In genomic region chr3:189186093-189186492, GRCh38 we compare ENCODE assay signal across 17 cellular contexts. TPM values are rescaled to one million over a fixed set of nuclear protein-coding genes. Genes with fewer than 3 reads are reported as not detected.
DNase-seq lines count a peak whose midpoint lies in the region; ATAC-seq and TF ChIP-seq lines count a peak whose summit lies in the region.
"Had no signal": no experiment of that assay in that cellular context is flagged by ENCODE, and none has a peak within 500 bp of the region (broad histone marks: within the 10 kb centered on the region; RNA-seq: fewer than 3 reads in every experiment).

No MANE protein-coding gene starts in this region.

- H4K5ac ChIP-seq in H9 (ENCODE audit: insufficient read length, low read depth, low read length): no peak overlapping the region

- H2BK5ac ChIP-seq in H9 (ENCODE audit: insufficient read length, low read length): no peak overlapping the region

- H3K18ac ChIP-seq in H9 (ENCODE audit: insufficient read length, low read depth, low read length): no peak overlapping the region

- WGBS in H9 (ENCODE audit: extremely low coverage, insufficient read length, low lambda C conversion rate): no CpG with 5 or more reads among the region's 3 CpGs

- POLR2A ChIA-PET in activated CD8-positive, alpha-beta T cell treated with anti-CD3 and anti-CD28 coated beads for 36 hours (lab: Charles Lee): interaction anchor here (0.7 kb wide), 1 partner anchor 115 kb away, joined by 3 read pairs; no protein-coding TSS in a partner anchor

- H3K4me2 ChIP-seq in H9 (ENCODE audit: insufficient read depth, insufficient read length, low read length): no peak overlapping the region
- H3K4me2 ChIP-seq: hepatocyte had no signal

- no peak overlapping the region for H3K4me3 Mint-ChIP-seq in H9
- H3K4me3 Mint-ChIP-seq in activated CD8-positive, alpha-beta T cell treated with anti-CD3 and anti-CD28 coated beads for 36 hours: no peak overlapping the region
- H3K4me3 Mint-ChIP-seq: memory B cell, type B pancreatic cell had no signal

- H3K27me3 ChIP-seq in ascending aorta (no peaks in the 10 kb centered on the region), left ventricle myocardium inferior (ENCODE audit: low read depth) (no peaks in the 10 kb centered on the region), H9 (ENCODE audit: insufficient read depth, low read length) (no peaks in the 10 kb centered on the region)
- H3K27me3 ChIP-seq: BE2C, hepatocyte had no signal

- H3K9ac ChIP-seq in H9 (ENCODE audit: extremely low read depth, insufficient read length, low read length): no peak overlapping the region

- no peak overlapping the region for H3K23ac ChIP-seq in H9 (ENCODE audit: insufficient read length, low read depth, low read length)

- CTCF ChIA-PET in activated CD8-positive, alpha-beta T cell treated with anti-CD3 and anti-CD28 coated beads for 36 hours (lab: Charles Lee): no interaction called here

- no peak overlapping the region for H4K91ac ChIP-seq in H9 (ENCODE audit: insufficient read length, low read depth, low read length)

- H3K79me1 ChIP-seq in H9 (ENCODE audit: insufficient read depth, low read depth, low read length, poor library complexity, severe bottlenecking): no peaks in the 10 kb centered on the region

- no peak overlapping the region for H2AK5ac ChIP-seq in H9 (ENCODE audit: insufficient read length, low read length)

- H3K79me2 ChIP-seq in H9 (ENCODE audit: insufficient read depth, low read length): no peaks in the 10 kb centered on the region
- H3K79me2 ChIP-seq: hepatocyte had no signal

- H2BK120ac ChIP-seq in H9 (ENCODE audit: low read depth, low read length, poor library complexity, severe bottlenecking): no peak overlapping the region

- H3K27ac Mint-ChIP-seq in H9: no peak overlapping the region
- no peak overlapping the region for H3K27ac Mint-ChIP-seq in activated CD8-positive, alpha-beta T cell treated with anti-CD3 and anti-CD28 coated beads for 36 hours
- H3K27ac Mint-ChIP-seq: memory B cell, type B pancreatic cell had no signal

- H3K4me3 ChIP-seq in ascending aorta (peak overlapping the region in 1 of 2 donors; percentile 25), left ventricle myocardium inferior (no peak overlapping the region), retinal pigment epithelial cell (ENCODE audit: low read length) (no peak overlapping the region)
- H3K4me3 ChIP-seq: hepatocyte had no signal

- H3K23me2 ChIP-seq in H9 (ENCODE audit: insufficient read length, low read depth, low read length, poor library complexity, severe bottlenecking): no peaks in the 10 kb centered on the region

- DNase-seq in EH (ENCODE audit: low read depth): peak; percentile 1
- DNase-seq in ascending aorta (ENCODE audit: low spot score in 2 of 2): peak in 1 of 2 donors; percentile 68
- no peak for DNase-seq in left ventricle myocardium inferior
- DNase-seq in retinal pigment epithelial cell (ENCODE audit: low read depth): peak; percentile 23
- no peak for DNase-seq in H9
- no peak for DNase-seq in activated CD8-positive, alpha-beta T cell treated with anti-CD3 and anti-CD28 coated beads for 36 hours
- DNase-seq: activated effector memory CD4-positive, alpha-beta T cell treated with anti-CD3 and anti-CD28 coated beads, Interleukin-2, amount 50 U/mL, for 16 hours; BE2C; central memory CD4-positive, alpha-beta T cell; NCI-H2171; nucleus accumbens; stimulated activated CD4-positive, alpha-beta T cell treated with anti-CD3 and anti-CD28 coated beads, Interleukin-15, amount 100 ng/mL, for 24 hours had no signal

- peaks cover 0 to 5% of the 10 kb centered on the region in 2 donors for H3K9me3 ChIP-seq in ascending aorta
- peaks cover 20% of the 10 kb centered on the region for H3K9me3 ChIP-seq in left ventricle myocardium inferior (replicated peaks)
- peaks cover 4% of the 10 kb centered on the region for H3K9me3 ChIP-seq in H9 (ENCODE audit: control insufficient read depth, low read depth, low read length)
- H3K9me3 ChIP-seq: BE2C had no signal

- intact Hi-C loops in ascending aorta (cut with DNase I) (no loop called here), left ventricle myocardium inferior (cut with micrococcal nuclease) (no loop called here)
- intact Hi-C loops in activated CD8-positive, alpha-beta T cell treated with anti-CD3 and anti-CD28 coated beads for 36 hours (cut with micrococcal nuclease): no loop called here

- no peaks in the 10 kb centered on the region for H4K20me1 ChIP-seq in H9 (ENCODE audit: control insufficient read depth, insufficient read depth, insufficient read length)

- H3K4me1 ChIP-seq in ascending aorta (no peaks in the 10 kb centered on the region), left ventricle myocardium inferior (no peaks in the 10 kb centered on the region), H9 (ENCODE audit: insufficient read depth, low read length) (no peaks in the 10 kb centered on the region)
- H3K4me1 ChIP-seq: BE2C had no signal

- no peaks in the 10 kb centered on the region for H3K4me1 Mint-ChIP-seq in H9
- no peaks in the 10 kb centered on the region for H3K4me1 Mint-ChIP-seq in activated CD8-positive, alpha-beta T cell treated with anti-CD3 and anti-CD28 coated beads for 36 hours (ENCODE audit: low read depth)
- H3K4me1 Mint-ChIP-seq: memory B cell had no signal

- H2BK12ac ChIP-seq in H9 (ENCODE audit: insufficient read length, low read depth, low read length): no peak overlapping the region

- H3K9me3 Mint-ChIP-seq in H9: peaks cover 15 to 22% of the 10 kb centered on the region in 2 experiments
- peaks cover 21% of the 10 kb centered on the region for H3K9me3 Mint-ChIP-seq in activated CD8-positive, alpha-beta T cell treated with anti-CD3 and anti-CD28 coated beads for 36 hours

- no peak overlapping the region for H3T11ph ChIP-seq in H9 (ENCODE audit: low read length)

- H3K27ac ChIP-seq in ascending aorta (peak overlapping the region; percentile 30 to 59), left ventricle myocardium inferior (replicated peaks) (peak overlapping the region; percentile 57), H9 (ENCODE audit: insufficient read length, low read depth, low read length) (no peak overlapping the region)
- H3K27ac ChIP-seq: hepatocyte had no signal

- H3K14ac ChIP-seq in H9 (ENCODE audit: insufficient read depth, low read length): no peak overlapping the region

- H3K36me3 ChIP-seq in ascending aorta (no peaks in the 10 kb centered on the region), left ventricle myocardium inferior (no peaks in the 10 kb centered on the region)
- H3K36me3 ChIP-seq: BE2C had no signal

- no peak for ATAC-seq in HG02938 (IDR thresholded peaks at IDR 0.05; ENCODE audit: unreplicated experiment)
- ATAC-seq in activated CD8-positive, alpha-beta T cell treated with anti-CD3 and anti-CD28 coated beads for 36 hours: no peak
- no peak for ATAC-seq in HG03025 (IDR thresholded peaks at IDR 0.05; ENCODE audit: low FRiP score, unreplicated experiment)

- no peak for TF ChIP-seq CTCF in ascending aorta (IDR thresholded peaks at IDR 0.05)
- TF ChIP-seq CTCF in left ventricle myocardium inferior (IDR thresholded peaks at IDR 0.05; ENCODE audit: borderline replicate concordance): no peak
- no peak for TF ChIP-seq CTCF in retinal pigment epithelial cell (conservative IDR thresholded peaks at IDR 0.05; ENCODE audit: low read depth, low read length)
- no peak for TF ChIP-seq CTCF in H9 (conservative IDR thresholded peaks at IDR 0.05)
- TF ChIP-seq CTCF in activated CD8-positive, alpha-beta T cell treated with anti-CD3 and anti-CD28 coated beads for 36 hours (IDR thresholded peaks at IDR 0.05): no peak

- H3K27me3 Mint-ChIP-seq in H9 (ENCODE audit: low read depth): no peaks in the 10 kb centered on the region
- no peaks in the 10 kb centered on the region for H3K27me3 Mint-ChIP-seq in activated CD8-positive, alpha-beta T cell treated with anti-CD3 and anti-CD28 coated beads for 36 hours
- H3K27me3 Mint-ChIP-seq: type B pancreatic cell had no signal

- H2BK15ac ChIP-seq in H9 (ENCODE audit: low read depth, low read length): no peak overlapping the region

- H3K36me3 Mint-ChIP-seq in H9 (ENCODE audit: insufficient read depth in 1 of 3, low read depth in 3 of 3): peaks cover 10 to 17% (median 16%) of the 10 kb centered on the region in 3 experiments
- H3K36me3 Mint-ChIP-seq in activated CD8-positive, alpha-beta T cell treated with anti-CD3 and anti-CD28 coated beads for 36 hours (ENCODE audit: low read depth): peaks cover 7% of the 10 kb centered on the region
- H3K36me3 Mint-ChIP-seq: memory B cell had no signal

- H3K4ac ChIP-seq in H9 (ENCODE audit: low read depth, low read length): no peak overlapping the region

- no peak overlapping the region for H2BK20ac ChIP-seq in H9 (ENCODE audit: low read depth, low read length, poor library complexity, severe bottlenecking)

- no peak overlapping the region for H4K8ac ChIP-seq in H9 (replicated peaks; ENCODE audit: insufficient read length, low read depth, low read length)

- no peak overlapping the region for H3K56ac ChIP-seq in H9 (ENCODE audit: insufficient read length, low read depth, low read length)

- no peak overlapping the region for H2AFZ ChIP-seq in H9 (ENCODE audit: low read length)
- H2AFZ ChIP-seq: hepatocyte had no signal

RNA-seq across cellular contexts. Expression of gene TPRG1, which starts 14.3 kb away (rescaled TPM):
- total RNA-seq in ascending aorta (6.4 TPM), left ventricle myocardium inferior (1.5 TPM), H9 (2021) (0.20 and 0.66 TPM in 2 replicates)
- total RNA-seq in activated CD8-positive, alpha-beta T cell treated with anti-CD3 and anti-CD28 coated beads for 36 hours: 1 to 10 TPM; 2.5 to 3.0 TPM

Comparison
In these comparisons a context has a peak if more than half of its experiments do, and no peak if none do; other contexts are left out.
1. DNase-seq: peak in EH (single experiment) and retinal pigment epithelial cell (single experiment); none in left ventricle myocardium inferior (single experiment), H9 (single experiment) and activated CD8-positive, alpha-beta T cell treated with anti-CD3 and anti-CD28 coated beads for 36 hours (single experiment).